Comparison of ENCODE assay signal across 8 cellular contexts in genomic region chr16:56637814-56638750, GRCh38. TPM values are rescaled to one million over a fixed set of nuclear protein-coding genes. Genes with fewer than 3 reads are reported as not detected.
DNase-seq lines count a peak whose midpoint lies in the region; ATAC-seq and TF ChIP-seq lines count a peak whose summit lies in the region.

MT1A (plus strand) TSS chr16:56638666; CDS start chr16:56638739, 73 bp downstream.

- H3K36me3 ChIP-seq in kidney epithelial cell (ENCODE audit: control insufficient read depth, insufficient read depth, low read length), result no peaks in the 10 kb centered on the region

- DNase-seq in NOMO-1 (lab: John Stamatoyannopoulos, UW; ENCODE audit: unreplicated experiment in 2 of 2), result peak; percentile 11 to 12
- no peak for DNase-seq in NOMO-1 treated with dmso at 0.1 percent for 144 hours (lab: John Stamatoyannopoulos, UW; ENCODE audit: unreplicated experiment)
- peak; percentile 60 to 62 for DNase-seq in cardiac fibroblast (ENCODE audit: low read depth in 2 of 2)
- DNase-seq in kidney epithelial cell (ENCODE audit: low read depth), result no peak
- DNase-seq in stimulated activated naive B cell treated with anti-CD40 and anti-IgM and Interleukin-4, amounts not matched to agents 10 μg/mL and 1 μg/mL and 100 μg/mL, for 72 hours, result no peak
- no peak for DNase-seq in NCI-H2081 treated with DMSO at 0.1 percent for 48 hours (lab: John Stamatoyannopoulos, UW)
- DNase-seq in stimulated activated CD4-positive, alpha-beta T cell treated with anti-CD3 and anti-CD28 coated beads, Interleukin-12 subunit alpha, Interleukin-12 subunit beta, amount 100 ng/mL, for 4 hours, result no peak

- H3K27me3 ChIP-seq in kidney epithelial cell (ENCODE audit: control insufficient read depth, insufficient read depth, low read length), result peaks cover 40% of the 10 kb centered on the region

- H3K36me3 Mint-ChIP-seq in stimulated activated naive B cell treated with anti-CD40 and anti-IgM and Interleukin-4, amounts not matched to agents 10 μg/mL and 1 μg/mL and 100 μg/mL, for 72 hours, result no peaks in the 10 kb centered on the region

- peak within 1 kb of the TSS; percentile 65 to 66 for H3K4me3 Mint-ChIP-seq in stimulated activated naive B cell treated with anti-CD40 and anti-IgM and Interleukin-4, amounts not matched to agents 10 μg/mL and 1 μg/mL and 100 μg/mL, for 72 hours

- H3K9me3 Mint-ChIP-seq in stimulated activated naive B cell treated with anti-CD40 and anti-IgM and Interleukin-4, amounts not matched to agents 10 μg/mL and 1 μg/mL and 100 μg/mL, for 72 hours, result no peaks in the 10 kb centered on the region

- H3K4me1 Mint-ChIP-seq in stimulated activated naive B cell treated with anti-CD40 and anti-IgM and Interleukin-4, amounts not matched to agents 10 μg/mL and 1 μg/mL and 100 μg/mL, for 72 hours, result peaks cover 19 to 29% of the 10 kb centered on the region in 2 donors

- TF ChIP-seq CTCF in cardiac fibroblast (IDR thresholded peaks at IDR 0.05; ENCODE audit: low read depth, low read length) (no peak), kidney epithelial cell (IDR thresholded peaks at IDR 0.05; ENCODE audit: insufficient read depth, low read length, poor library complexity, severe bottlenecking) (no peak)

- H3K4me3 ChIP-seq in cardiac fibroblast (replicated peaks in 1 of 2; ENCODE audit: low read depth in 2 of 2, low read length in 2 of 2) (peak within 1 kb of the TSS; percentile 58 to 59), kidney epithelial cell (ENCODE audit: low read depth, low read length) (peak within 1 kb of the TSS; percentile 41)

- peak in 1 of 2 donors; percentile 25 for ATAC-seq in stimulated activated naive B cell treated with anti-CD40 and anti-IgM and Interleukin-4, amounts not matched to agents 10 μg/mL and 1 μg/mL and 100 μg/mL, for 72 hours (replicated peaks)
- no peak for ATAC-seq in GM18909 (IDR thresholded peaks at IDR 0.05; ENCODE audit: poor library complexity, unreplicated experiment)

- H3K27ac Mint-ChIP-seq in stimulated activated naive B cell treated with anti-CD40 and anti-IgM and Interleukin-4, amounts not matched to agents 10 μg/mL and 1 μg/mL and 100 μg/mL, for 72 hours, result peak within 1 kb of the TSS; percentile 37

- peaks cover 79 to 89% of the 10 kb centered on the region in 2 donors for H3K27me3 Mint-ChIP-seq in stimulated activated naive B cell treated with anti-CD40 and anti-IgM and Interleukin-4, amounts not matched to agents 10 μg/mL and 1 μg/mL and 100 μg/mL, for 72 hours

RNA-seq across cellular contexts. Expression of gene MT1A, which starts in this region (rescaled TPM):
- not detected in 2 replicates for total RNA-seq in kidney epithelial cell

Comparison
In these comparisons a context has a peak if more than half of its experiments do, and no peak if none do; other contexts are left out.
1. DNase-seq: peak in NOMO-1 (2 of 2) and cardiac fibroblast (2 of 2); none in NOMO-1 treated with dmso at 0.1 percent for 144 hours (single experiment), kidney epithelial cell (single experiment), stimulated activated naive B cell treated with anti-CD40 and anti-IgM and Interleukin-4, amounts not matched to agents 10 μg/mL and 1 μg/mL and 100 μg/mL, for 72 hours (single experiment), NCI-H2081 treated with DMSO at 0.1 percent for 48 hours (single experiment) and stimulated activated CD4-positive, alpha-beta T cell treated with anti-CD3 and anti-CD28 coated beads, Interleukin-12 subunit alpha, Interleukin-12 subunit beta, amount 100 ng/mL, for 4 hours (single experiment).